13 cellular contexts compared by ENCODE assay signal in genomic region chr5:40376566-40376965, GRCh38.
A peak's percentile ranks its signal among the peaks of the same experiment; 100 is the strongest.
DNase-seq lines count a peak whose midpoint lies in the region; ATAC-seq lines count a peak whose summit lies in the region.
"Had no signal": no experiment of that assay in that cellular context is flagged by ENCODE, and none has a peak within 500 bp of the region (broad histone marks: within the 10 kb centered on the region; RNA-seq: fewer than 3 reads in every experiment).

No MANE protein-coding gene starts in this region.

- H3K4ac ChIP-seq in trophoblast cell (ENCODE audit: low read depth, low read length): no peak overlapping the region

- no peak overlapping the region for H4K12ac ChIP-seq in trophoblast cell (ENCODE audit: low read depth, low read length)

- no peak overlapping the region for H3K23ac ChIP-seq in trophoblast cell (ENCODE audit: low read length)

- H3K9me3 Mint-ChIP-seq in naive B cell: peaks cover 0 to 2% (median 0%) of the 10 kb centered on the region in 7 donors
- peaks cover 7 to 9% of the 10 kb centered on the region in 2 donors for H3K9me3 Mint-ChIP-seq in stimulated activated naive CD8-positive, alpha-beta T cell treated with anti-CD3 and anti-CD28 coated beads, Interleukin-15, amount 100 ng/mL, for 72 hours
- H3K9me3 Mint-ChIP-seq: neural progenitor cell had no signal

- no peak overlapping the region for H2BK5ac ChIP-seq in trophoblast cell (ENCODE audit: low read depth, low read length, poor library complexity)

- WGBS in trophoblast cell (ENCODE audit: extremely low coverage, insufficient coverage, insufficient read length): no CpG with 5 or more reads among the region's 1 CpG

- no peak overlapping the region for H4K91ac ChIP-seq in trophoblast cell (ENCODE audit: low read depth, low read length)

- no peak overlapping the region for H3K4me3 ChIP-seq in trophoblast cell (ENCODE audit: low read depth, low read length)
- H3K4me3 ChIP-seq: neural progenitor cell, spleen had no signal

- no peak overlapping the region for H2BK12ac ChIP-seq in trophoblast cell (ENCODE audit: low read length)

- no peak overlapping the region for H3K9ac ChIP-seq in trophoblast cell (ENCODE audit: low read length)
- H3K9ac ChIP-seq: neural progenitor cell had no signal

- H3K4me3 Mint-ChIP-seq in naive B cell: no peak overlapping the region
- no peak overlapping the region for H3K4me3 Mint-ChIP-seq in stimulated activated naive CD8-positive, alpha-beta T cell treated with anti-CD3 and anti-CD28 coated beads, Interleukin-15, amount 100 ng/mL, for 72 hours
- H3K4me3 Mint-ChIP-seq: CD4-positive, CD25-positive, alpha-beta regulatory T cell; neural progenitor cell had no signal

- no peak overlapping the region for H2AFZ ChIP-seq in trophoblast cell (ENCODE audit: insufficient read depth, low read length, poor library complexity)
- H2AFZ ChIP-seq: neural progenitor cell had no signal

- peak overlapping the region in 2 of 6 donors; percentile 14 to 65 for H3K27ac Mint-ChIP-seq in naive B cell
- no peak overlapping the region for H3K27ac Mint-ChIP-seq in stimulated activated naive CD8-positive, alpha-beta T cell treated with anti-CD3 and anti-CD28 coated beads, Interleukin-15, amount 100 ng/mL, for 72 hours
- H3K27ac Mint-ChIP-seq: CD4-positive, CD25-positive, alpha-beta regulatory T cell; neural progenitor cell had no signal

- H3K27me3 Mint-ChIP-seq in naive B cell: no peaks in the 10 kb centered on the region
- H3K27me3 Mint-ChIP-seq in stimulated activated naive CD8-positive, alpha-beta T cell treated with anti-CD3 and anti-CD28 coated beads, Interleukin-15, amount 100 ng/mL, for 72 hours: no peaks in the 10 kb centered on the region
- H3K27me3 Mint-ChIP-seq: CD4-positive, CD25-positive, alpha-beta regulatory T cell had no signal

- no peaks in the 10 kb centered on the region for H3K36me3 ChIP-seq in trophoblast cell (ENCODE audit: control insufficient read depth in 1 of 2, insufficient read depth in 2 of 2, low read length in 2 of 2)
- H3K36me3 ChIP-seq: neural progenitor cell, spleen had no signal

- no peak overlapping the region for H3K14ac ChIP-seq in trophoblast cell (ENCODE audit: low read length)

- no peaks in the 10 kb centered on the region for H3K79me1 ChIP-seq in trophoblast cell (ENCODE audit: low read length)

- H2AK5ac ChIP-seq in trophoblast cell (ENCODE audit: low read length): no peak overlapping the region

- H4K8ac ChIP-seq in trophoblast cell (ENCODE audit: low read depth, low read length): no peak overlapping the region

- peak; percentile 43 for DNase-seq in naive B cell
- DNase-seq in stimulated activated naive CD8-positive, alpha-beta T cell treated with anti-CD3 and anti-CD28 coated beads, Interleukin-15, amount 100 ng/mL, for 72 hours: no peak
- DNase-seq in epidermal melanocyte (ENCODE audit: insufficient read length, low spot score): no peak
- no peak for DNase-seq in trophoblast cell
- DNase-seq in cerebellar nuclear complex (lab: John Stamatoyannopoulos, UW): no peak
- DNase-seq: activated CD8-positive, alpha-beta memory T cell treated with anti-CD3 and anti-CD28 coated beads, Interleukin-2, amount 50 U/mL, for 48 hours; CD4-positive, CD25-positive, alpha-beta regulatory T cell; effector CD4-positive, alpha-beta T cell; spleen had no signal

- peak; percentile 56 for ATAC-seq in GM18909 (IDR thresholded peaks at IDR 0.05; ENCODE audit: poor library complexity, unreplicated experiment)
- ATAC-seq in GM21723 (IDR thresholded peaks at IDR 0.05; ENCODE audit: unreplicated experiment): peak; percentile 75
- peak; percentile 82 for ATAC-seq in HG03280 (IDR thresholded peaks at IDR 0.05; ENCODE audit: unreplicated experiment)
- peak; percentile 85 to 87 for ATAC-seq in naive B cell (ENCODE audit: low read depth in 2 of 2)
- ATAC-seq in stimulated activated naive CD8-positive, alpha-beta T cell treated with anti-CD3 and anti-CD28 coated beads, Interleukin-15, amount 100 ng/mL, for 72 hours: no peak

- no peaks in the 10 kb centered on the region for H3K9me3 ChIP-seq in trophoblast cell (ENCODE audit: insufficient read depth, low read depth, low read length)
- H3K9me3 ChIP-seq: spleen had no signal

- H3K4me1 Mint-ChIP-seq in naive B cell: peaks cover 21 to 30% (median 29%) of the 10 kb centered on the region in 3 donors
- peaks cover 29% of the 10 kb centered on the region for H3K4me1 Mint-ChIP-seq in stimulated activated naive CD8-positive, alpha-beta T cell treated with anti-CD3 and anti-CD28 coated beads, Interleukin-15, amount 100 ng/mL, for 72 hours
- H3K4me1 Mint-ChIP-seq: neural progenitor cell had no signal

- no peak overlapping the region for H3K27ac ChIP-seq in trophoblast cell (ENCODE audit: low read depth, low read length)
- H3K27ac ChIP-seq: neural progenitor cell, spleen had no signal

- H3K4me1 ChIP-seq in trophoblast cell (ENCODE audit: control insufficient read depth in 1 of 2, insufficient read depth in 2 of 2, low read length in 2 of 2): no peaks in the 10 kb centered on the region
- H3K4me1 ChIP-seq: neural progenitor cell had no signal

- no peak overlapping the region for H2BK120ac ChIP-seq in trophoblast cell (ENCODE audit: insufficient read depth, low read length, poor library complexity)

- H3K79me2 ChIP-seq in trophoblast cell (ENCODE audit: control insufficient read depth, insufficient read depth, low read length, poor library complexity): no peaks in the 10 kb centered on the region

- no peak overlapping the region for H3K18ac ChIP-seq in trophoblast cell (ENCODE audit: low read length)

- H3K4me2 ChIP-seq in trophoblast cell (ENCODE audit: low read length): no peak overlapping the region
- H3K4me2 ChIP-seq: neural progenitor cell had no signal

- H3K27me3 ChIP-seq in trophoblast cell (ENCODE audit: insufficient read depth, low read length): no peaks in the 10 kb centered on the region
- H3K27me3 ChIP-seq: neural progenitor cell, spleen had no signal

- H3K36me3 Mint-ChIP-seq in naive B cell: no peaks in the 10 kb centered on the region
- H3K36me3 Mint-ChIP-seq: CD4-positive, CD25-positive, alpha-beta regulatory T cell; neural progenitor cell had no signal
